20 cellular contexts compared by ENCODE assay signal in genomic region chr22:23026777-23027176, GRCh38.
"Had no signal": no experiment of that assay in that cellular context is flagged by ENCODE, and none has a peak within 500 bp of the region (broad histone marks: within the 10 kb centered on the region; RNA-seq: fewer than 3 reads in every experiment).

No MANE protein-coding gene starts in this region.

- H3K4me3 Mint-ChIP-seq: mesothelial cell of epicardium had no signal

- H3K27me3 Mint-ChIP-seq: naive B cell had no signal

- H3K27me3 ChIP-seq: colonic mucosa, dorsolateral prefrontal cortex, gastrocnemius medialis, hepatocyte, left lung had no signal

- H3K36me3 Mint-ChIP-seq: mesothelial cell of epicardium had no signal

- H3K4me2 ChIP-seq: hepatocyte had no signal

- H3K9me3 ChIP-seq: colonic mucosa, esophagus squamous epithelium, gastrocnemius medialis, left lung, lower lobe of right lung, mucosa of descending colon had no signal

- H3K4me3 ChIP-seq: colonic mucosa, dorsolateral prefrontal cortex, esophagus squamous epithelium, gastrocnemius medialis, heart left ventricle, hepatocyte, left lung, lower lobe of right lung, mucosa of descending colon had no signal

- H2AFZ ChIP-seq: hepatocyte had no signal

- H3K36me3 ChIP-seq: colonic mucosa, esophagus squamous epithelium, gastrocnemius medialis, heart left ventricle, left lung, lower lobe of right lung had no signal

- H3K79me2 ChIP-seq: hepatocyte had no signal

- H3K4me1 Mint-ChIP-seq: mesothelial cell of epicardium had no signal

- H3K27ac ChIP-seq: colonic mucosa, dorsolateral prefrontal cortex, esophagus squamous epithelium, gastrocnemius medialis, heart left ventricle, hepatocyte, left lung, lower lobe of right lung had no signal

- ATAC-seq: gastrocnemius medialis, heart left ventricle, left cardiac atrium, left lung, left ventricle myocardium superior, lower lobe of right lung, mucosa of descending colon had no signal

- DNase-seq: colonic mucosa; cortex of kidney; dermis blood vessel endothelial cell; dorsolateral prefrontal cortex; effector CD4-positive, alpha-beta T cell; effector memory CD4-positive, alpha-beta T cell; esophagus squamous epithelium; foreskin fibroblast; foreskin melanocyte; gastrocnemius medialis; heart left ventricle; left cardiac atrium; left lung; left ventricle myocardium superior; lower lobe of right lung; mesenchymal stem cell; mucosa of descending colon; naive B cell had no signal

- H3K4me1 ChIP-seq: colonic mucosa, esophagus squamous epithelium, gastrocnemius medialis, heart left ventricle, left lung, lower lobe of right lung had no signal

- H3K27ac Mint-ChIP-seq: mesothelial cell of epicardium had no signal
